In the genomic region with DNA sequence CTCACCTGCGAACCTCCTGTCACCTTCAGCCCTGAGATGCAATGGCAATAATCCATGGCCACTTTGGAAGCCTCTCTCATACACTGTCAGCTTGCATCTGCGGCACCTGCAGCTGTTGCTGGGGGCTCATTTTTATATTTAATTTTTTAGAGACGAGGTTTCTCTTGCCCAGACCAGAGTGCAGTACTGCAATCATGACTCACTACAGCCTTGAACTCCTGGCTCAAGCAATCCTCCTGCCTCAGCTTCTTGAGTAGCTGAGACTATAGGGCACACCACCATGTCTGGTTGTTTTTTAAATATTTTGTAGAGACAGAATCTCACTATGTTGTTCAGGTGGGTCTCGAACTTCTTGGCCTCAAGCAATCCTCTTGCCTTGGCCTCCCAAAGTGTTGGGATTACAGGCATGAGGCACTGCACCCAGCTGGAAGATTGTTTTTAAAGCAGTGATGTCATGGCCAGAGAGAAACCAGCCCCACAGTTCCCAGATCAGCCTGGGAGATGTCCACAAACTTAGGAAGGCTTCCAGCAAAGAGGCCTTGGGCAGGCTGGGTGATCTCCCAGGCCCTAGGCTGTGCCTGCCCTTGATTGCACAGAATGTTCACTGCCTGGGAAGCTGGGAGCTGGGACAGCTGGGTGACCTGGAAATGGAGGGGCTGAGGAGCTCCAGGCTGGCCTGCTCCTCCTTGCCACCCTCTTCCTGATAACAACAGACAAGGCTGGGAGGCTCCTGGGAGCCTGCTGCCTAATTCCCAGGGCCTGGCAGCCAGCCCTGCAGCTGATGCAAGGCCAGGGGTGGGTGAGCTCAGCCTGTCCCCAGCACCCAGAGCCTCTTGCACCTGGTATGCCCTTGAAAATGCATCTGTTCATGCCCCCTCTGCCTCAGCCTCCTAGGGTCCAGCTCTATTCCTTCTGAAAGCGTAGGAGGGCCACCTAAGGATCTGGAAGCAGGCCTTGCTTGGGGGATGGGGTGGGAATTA, we compare ENCODE assay signal across 8 cellular contexts. TPM values are rescaled to one million over a fixed set of nuclear protein-coding genes. Genes with fewer than 3 reads are reported as not detected.
DNase-seq lines count a peak whose midpoint lies in the region; ATAC-seq and TF ChIP-seq lines count a peak whose summit lies in the region.

No MANE protein-coding gene starts in this region.

- H3K36me3 Mint-ChIP-seq in osteocyte (ENCODE audit: unreplicated experiment) = no peaks in the 10 kb centered on the region

- H3K9me3 Mint-ChIP-seq in osteocyte (ENCODE audit: unreplicated experiment) = no peaks in the 10 kb centered on the region

- H3K4me1 ChIP-seq in BE2C = peaks cover 24% of the 10 kb centered on the region

- no peak overlapping the region for H3K4me3 ChIP-seq in BE2C (ENCODE audit: low read depth, low read length)

- H3K4me3 Mint-ChIP-seq in osteocyte (ENCODE audit: unreplicated experiment) = no peak overlapping the region

- H3K27me3 Mint-ChIP-seq in osteocyte (ENCODE audit: unreplicated experiment) = no peaks in the 10 kb centered on the region

- DNase-seq in BE2C (peak; percentile 83), NCI-H2171 treated with DMSO at 0.1 percent for 48 hours (lab: John Stamatoyannopoulos, UW) (peak; percentile 70), osteocyte (ENCODE audit: extremely low spot score, unreplicated experiment) (no peak), NOMO-1 (lab: John Stamatoyannopoulos, UW; ENCODE audit: unreplicated experiment in 2 of 2) (no peak)

- ATAC-seq in esophagus mucosa (peak; percentile 59), GM19023 (IDR thresholded peaks at IDR 0.05; ENCODE audit: unreplicated experiment) (no peak), GM19397 (IDR thresholded peaks at IDR 0.05; ENCODE audit: unreplicated experiment) (no peak), HG03439 (IDR thresholded peaks at IDR 0.05; ENCODE audit: unreplicated experiment) (no peak)

- TF ChIP-seq CTCF in BE2C (IDR thresholded peaks at IDR 0.05; ENCODE audit: low read depth, low read length) = no peak
- TF ChIP-seq CTCF in osteocyte (IDR thresholded peaks at IDR 0.05) = no peak

- peak overlapping the region; percentile 81 for H3K27ac Mint-ChIP-seq in osteocyte (ENCODE audit: unreplicated experiment)

- peaks cover 28% of the 10 kb centered on the region for H3K4me1 Mint-ChIP-seq in osteocyte (ENCODE audit: unreplicated experiment)

- H3K9me3 ChIP-seq in BE2C = no peaks in the 10 kb centered on the region

- no peaks in the 10 kb centered on the region for H3K27me3 ChIP-seq in BE2C

- H3K36me3 ChIP-seq in BE2C = no peaks in the 10 kb centered on the region

RNA-seq across cellular contexts. Expression of a gene that starts 27.1 kb away (rescaled TPM):
- polyA plus RNA-seq in BE2C (2012; ENCODE audit: insufficient read depth, insufficient read length, low read depth) = 2.0 TPM
- 0.12 TPM for total RNA-seq in esophagus mucosa
- total RNA-seq in osteocyte = 0.51 and 1.6 TPM in 2 replicates

RNA-seq across cellular contexts. Expression of a gene that starts 35.4 kb away (rescaled TPM):
- polyA plus RNA-seq in BE2C (2012; ENCODE audit: insufficient read depth, insufficient read length, low read depth) = not detected
- total RNA-seq in esophagus mucosa (295 TPM), osteocyte (32.2 and 32.8 TPM in 2 replicates)

Comparison
In these comparisons a context has a peak if more than half of its experiments do, and no peak if none do; other contexts are left out.
1. DNase-seq: peak in BE2C (single experiment) and NCI-H2171 treated with DMSO at 0.1 percent for 48 hours (single experiment); none in osteocyte (single experiment) and NOMO-1 (0 of 2).